In the genomic region with DNA sequence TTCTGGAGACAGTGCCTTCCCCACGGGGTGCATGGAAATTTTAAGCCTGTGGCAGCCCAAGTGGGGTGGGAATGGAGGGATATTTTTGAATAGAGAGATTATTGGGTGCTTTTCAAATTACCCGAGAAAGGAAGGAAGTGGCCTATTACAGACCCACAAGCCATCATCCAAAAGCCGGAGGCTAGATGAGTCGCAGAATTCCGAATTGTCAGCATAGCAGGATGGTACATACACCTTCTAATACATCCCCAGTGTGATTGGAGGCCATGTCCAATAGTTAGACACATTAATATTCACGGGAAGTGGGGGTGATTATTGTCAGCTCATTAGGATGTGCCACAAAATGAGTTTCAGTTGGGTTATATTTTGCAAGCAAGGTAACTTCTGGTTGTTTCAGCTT, we compare ENCODE assay signal across 22 cellular contexts.
"Had no signal": no experiment of that assay in that cellular context is flagged by ENCODE, and none has a peak within 500 bp of the region (broad histone marks: within the 10 kb centered on the region; RNA-seq: fewer than 3 reads in every experiment).

No MANE protein-coding gene starts in this region.

- H3K79me2 ChIP-seq: hepatocyte had no signal

- DNase-seq: dorsolateral prefrontal cortex; effector CD4-positive, alpha-beta T cell; foreskin fibroblast; gastrocnemius medialis; heart left ventricle; kidney; mucosa of descending colon; naive B cell; nucleus accumbens; right cardiac atrium; sigmoid colon; stimulated activated CD4-positive, alpha-beta T cell treated with anti-CD3 and anti-CD28 coated beads, Interleukin-2, amount 100 ng/mL, for 24 hours; stimulated activated CD4-positive, alpha-beta T cell treated with anti-CD3 and anti-CD28 coated beads, Interleukin-4, amount 100 ng/mL, for 24 hours; stimulated activated naive CD4-positive, alpha-beta T cell treated with Interleukin-2 at 50 U/mL for 16 hours; stomach; testis; upper lobe of left lung had no signal

- H3K4me1 ChIP-seq: gastrocnemius medialis, heart left ventricle, prostate gland, sigmoid colon, stomach, testis, tibial nerve, upper lobe of left lung had no signal

- H3K4me3 ChIP-seq: dorsolateral prefrontal cortex, gastrocnemius medialis, heart left ventricle, hepatocyte, lung, mucosa of descending colon, prostate gland, sigmoid colon, stomach, testis, tibial nerve, upper lobe of left lung had no signal

- H3K27ac ChIP-seq: dorsolateral prefrontal cortex, epithelial cell of prostate, gastrocnemius medialis, heart left ventricle, hepatocyte, prostate gland, sigmoid colon, stomach, testis, tibial nerve, upper lobe of left lung had no signal

- H3K4me2 ChIP-seq: hepatocyte had no signal

- H3K9me3 ChIP-seq: gastrocnemius medialis, heart left ventricle, mucosa of descending colon, prostate gland, sigmoid colon, stomach, testis, tibial nerve, upper lobe of left lung had no signal

- H3K36me3 ChIP-seq: prostate gland had no signal

- H3K27me3 ChIP-seq: dorsolateral prefrontal cortex, gastrocnemius medialis, heart left ventricle, hepatocyte, sigmoid colon, stomach, testis, tibial nerve, upper lobe of left lung had no signal
